5 cellular contexts compared by ENCODE assay signal in the genomic region with DNA sequence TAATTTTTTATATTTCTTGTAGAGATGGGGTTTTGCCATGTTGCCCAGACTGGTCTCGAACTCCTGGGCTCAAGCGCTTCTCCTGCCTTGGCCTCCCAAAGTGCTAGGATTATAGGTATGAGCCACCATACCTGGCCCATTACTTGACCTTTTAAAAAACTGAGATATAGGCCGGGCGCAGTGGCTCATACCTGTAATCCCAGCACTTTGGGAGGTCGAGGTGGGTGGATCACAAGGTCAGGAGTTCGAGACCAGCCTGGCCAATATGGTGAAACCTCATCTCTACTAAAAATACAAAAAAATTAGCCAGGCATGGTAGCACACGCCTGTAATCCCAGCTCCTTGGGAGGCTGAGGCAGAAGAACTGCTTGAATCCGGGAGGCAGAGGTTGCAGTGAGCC. TPM values are rescaled to one million over a fixed set of nuclear protein-coding genes. Genes with fewer than 3 reads are reported as not detected.
DNase-seq lines count a peak whose midpoint lies in the region; ATAC-seq and TF ChIP-seq lines count a peak whose summit lies in the region.
"Not testable (repeated sequence)": the region's sequence is repeated elsewhere in the genome, so short reads cannot be mapped to it uniquely, and the experiment has no call there.

No MANE protein-coding gene starts in this region.

- not testable (repeated sequence) for TF ChIP-seq EP300 in sigmoid colon (IDR thresholded peaks at IDR 0.05)

- H3K36me3 ChIP-seq in RWPE2 (ENCODE audit: low read depth) (peaks cover 30% of the 10 kb centered on the region), sigmoid colon (peaks cover 0 to 67% (median 16%) of the 10 kb centered on the region in 4 donors)
- H3K36me3 ChIP-seq in prostate gland: not testable (repeated sequence)

- not testable (repeated sequence) for H3K9me3 ChIP-seq in RWPE2 (ENCODE audit: severe bottlenecking); prostate gland; sigmoid colon

- DNase-seq in RWPE2 (ENCODE audit: low spot score) (peak; percentile 7), sigmoid colon (peak; percentile 6)
- not testable (repeated sequence) for DNase-seq in prostate gland (ENCODE audit: low spot score)

- not testable (repeated sequence) for H3K4me1 ChIP-seq in RWPE2 (ENCODE audit: insufficient read depth, poor library complexity, severe bottlenecking); sigmoid colon
- H3K4me1 ChIP-seq in prostate gland (replicated peaks): peaks cover 15% of the 10 kb centered on the region

- not testable (repeated sequence) for TF ChIP-seq POLR2A in prostate gland (IDR thresholded peaks at IDR 0.05); sigmoid colon (IDR thresholded peaks at IDR 0.05)

- WGBS in prostate gland: 99% methylated on average over 8 of the region's 8 CpGs
- WGBS in sigmoid colon, 2 donors: 96 to 98% methylated on average over 8 of the region's 8 CpGs

- not testable (repeated sequence) for ATAC-seq in RWPE2 (ENCODE audit: low read depth)

- not testable (repeated sequence) for TF ChIP-seq CTCF in C4-2B (conservative IDR thresholded peaks at IDR 0.05); RWPE2 (IDR thresholded peaks at IDR 0.05; ENCODE audit: poor library complexity, severe bottlenecking); VCaP (conservative IDR thresholded peaks at IDR 0.05); prostate gland (IDR thresholded peaks at IDR 0.05); sigmoid colon (IDR thresholded peaks at IDR 0.05)

- not testable (repeated sequence) for H3K4me3 ChIP-seq in RWPE2 (ENCODE audit: severe bottlenecking); prostate gland; sigmoid colon

- H3K27ac ChIP-seq in C4-2B (peak overlapping the region; percentile 31), VCaP (peak overlapping the region; percentile 98), prostate gland (peak overlapping the region; percentile 12 to 89)
- H3K27ac ChIP-seq in RWPE2 (ENCODE audit: poor library complexity, severe bottlenecking); sigmoid colon: not testable (repeated sequence)

- H3K27me3 ChIP-seq in RWPE2 (ENCODE audit: insufficient read depth, poor library complexity, severe bottlenecking); prostate gland (replicated peaks; ENCODE audit: insufficient read depth); sigmoid colon: not testable (repeated sequence)

- intact Hi-C loops in prostate gland (cut with DNase I); sigmoid colon (cut with DNase I): not testable (repeated sequence)

RNA-seq across cellular contexts. Expression of a gene that starts 19.3 kb away (rescaled TPM):
- 10 to 100 TPM; 13.3 to 22.5 TPM for total RNA-seq in prostate gland
- total RNA-seq in sigmoid colon: 10 to 100 TPM; 13.8 to 23.2 (median 14.6) TPM
- 1 to 10 TPM; 3.9 to 5.9 (median 5.4) TPM for polyA plus RNA-seq in sigmoid colon

RNA-seq across cellular contexts. Expression of a gene that starts 19.5 kb away (rescaled TPM):
- total RNA-seq in prostate gland (10 to 100 TPM; 28.2 to 38.1 TPM), sigmoid colon (10 to 100 TPM; 28.9 to 63.0 (median 45.7) TPM)
- 10 to 100 TPM in 1 of 3 donors, 1 to 10 TPM in 2; 8.1 to 13.3 (median 9.0) TPM for polyA plus RNA-seq in sigmoid colon
